In genomic region chr13:37473035-37473434, GRCh38 we compare ENCODE assay signal across 18 cellular contexts.
DNase-seq lines count a peak whose midpoint lies in the region; ATAC-seq and TF ChIP-seq lines count a peak whose summit lies in the region.
"Had no signal": no experiment of that assay in that cellular context is flagged by ENCODE, and none has a peak within 500 bp of the region (broad histone marks: within the 10 kb centered on the region; RNA-seq: fewer than 3 reads in every experiment).

No MANE protein-coding gene starts in this region.

- no peak for TF ChIP-seq POLR2A in sigmoid colon (IDR thresholded peaks at IDR 0.05)

- H3K36me3 ChIP-seq in BE2C (no peaks in the 10 kb centered on the region), PC-9 (ENCODE audit: low read depth) (no peaks in the 10 kb centered on the region), iPS DF 6.9 (ENCODE audit: control insufficient read depth, insufficient read depth, low read length) (no peaks in the 10 kb centered on the region), sigmoid colon (no peaks in the 10 kb centered on the region)
- H3K36me3 ChIP-seq: HAP-1 had no signal

- DNase-seq in BE2C: no peak
- DNase-seq in GM13977 (ENCODE audit: low spot score): no peak
- no peak for DNase-seq in PC-9
- peak; percentile 31 for DNase-seq in iPS DF 6.9 (ENCODE audit: low read depth, low spot score)
- no peak for DNase-seq in CD1c-positive myeloid dendritic cell (ENCODE audit: extremely low spot score)
- no peak for DNase-seq in sigmoid colon
- DNase-seq: activated CD4-positive, CD25-positive, alpha-beta regulatory T cell treated with anti-CD3 and anti-CD28 coated beads, Interleukin-2, amount 50 U/mL, for 72 hours; anterior cingulate cortex; Calu3; cerebellar nuclear complex; left ventricle myocardium superior; NCI-H1436; NCI-H226; nucleus accumbens; stimulated activated CD4-positive, alpha-beta T cell treated with anti-CD3 and anti-CD28 coated beads, Interleukin-2, amount 100 ng/mL, for 24 hours had no signal

- no peaks in the 10 kb centered on the region; the same call in 1 of the 2 replicates for H3K9me2 ChIP-seq in PC-9 (ENCODE audit: insufficient read depth)

- H3K9me3 ChIP-seq in BE2C (no peaks in the 10 kb centered on the region), PC-9 (ENCODE audit: insufficient read depth, low read depth) (peaks cover 3% of the 10 kb centered on the region; the same call in 1 of the 2 replicates), iPS DF 6.9 (ENCODE audit: control insufficient read depth, insufficient read depth, low read length) (no peaks in the 10 kb centered on the region), sigmoid colon (no peaks in the 10 kb centered on the region)
- H3K9me3 ChIP-seq: HAP-1 had no signal

- no peak overlapping the region for H3K27ac ChIP-seq in PC-9
- no peak overlapping the region for H3K27ac ChIP-seq in iPS DF 6.9 (ENCODE audit: low read length)
- H3K27ac ChIP-seq in sigmoid colon: no peak overlapping the region

- no peaks in the 10 kb centered on the region for H4K20me1 ChIP-seq in PC-9 (ENCODE audit: insufficient read depth)

- TF ChIP-seq CTCF in BE2C (IDR thresholded peaks at IDR 0.05; ENCODE audit: low read depth, low read length) (peak; percentile 9; the same call in 1 of the 2 replicates), GM13977 (IDR thresholded peaks at IDR 0.05; ENCODE audit: extremely low read depth, insufficient read depth, missing control alignments) (peak; percentile 15), PC-9 (conservative IDR thresholded peaks at IDR 0.05) (peak; percentile 35), sigmoid colon (IDR thresholded peaks at IDR 0.05) (no peak)

- ATAC-seq in HG03342 (IDR thresholded peaks at IDR 0.05; ENCODE audit: unreplicated experiment): no peak
- ATAC-seq in GM18907 (IDR thresholded peaks at IDR 0.05; ENCODE audit: unreplicated experiment): no peak
- ATAC-seq: left ventricle myocardium superior had no signal

- H3K27me3 ChIP-seq in BE2C (no peaks in the 10 kb centered on the region), PC-9 (ENCODE audit: insufficient read depth, low read depth) (no peaks in the 10 kb centered on the region), iPS DF 6.9 (ENCODE audit: control insufficient read depth, insufficient read depth, low read length) (no peaks in the 10 kb centered on the region; the same call in 1 of the 2 replicates), sigmoid colon (no peaks in the 10 kb centered on the region)

- in situ Hi-C loops in GM13977 (cut with MboI; ENCODE audit: low pct_unique_long_range_greater_than_20kb, low sequenced_read_pairs, unreplicated experiment): no loop called here

- no CpG with 5 or more reads among the region's 5 CpGs for WGBS in iPS DF 6.9 (ENCODE audit: insufficient coverage, insufficient read length)
- WGBS in sigmoid colon, 2 donors: 79 to 90% methylated on average over 5 of the region's 5 CpGs

- H3K4me1 ChIP-seq in BE2C (no peaks in the 10 kb centered on the region), PC-9 (replicated peaks; ENCODE audit: insufficient read depth) (no peaks in the 10 kb centered on the region), iPS DF 6.9 (ENCODE audit: control insufficient read depth, insufficient read depth, low read length) (no peaks in the 10 kb centered on the region; the same call in 1 of the 2 replicates), sigmoid colon (peaks cover 0 to 14% (median 6%) of the 10 kb centered on the region in 4 donors)

- H3F3A ChIP-seq in PC-9 (ENCODE audit: insufficient read depth, low read depth): no peaks in the 10 kb centered on the region

- H2AFZ ChIP-seq in PC-9: no peak overlapping the region

- H3K4me3 ChIP-seq in BE2C (ENCODE audit: low read depth, low read length) (no peak overlapping the region), PC-9 (no peak overlapping the region), iPS DF 6.9 (ENCODE audit: low read length) (no peak overlapping the region), sigmoid colon (no peak overlapping the region)
- H3K4me3 ChIP-seq: HAP-1 had no signal

- CTCF ChIA-PET in PC-9 (lab: Charles Lee): no interaction called here

- no peak for TF ChIP-seq EP300 in sigmoid colon (IDR thresholded peaks at IDR 0.05)

- intact Hi-C loops in PC-9 (cut with micrococcal nuclease; ENCODE audit: unreplicated experiment): no loop called here
- intact Hi-C loops in sigmoid colon (cut with DNase I): no loop called here

- no TSS peak for BruUV-seq in PC-9 (replicated peaks; lab: Mats Ljungman, UMichigan)

- POLR2A ChIA-PET in PC-9 (lab: Charles Lee; ENCODE audit: unreplicated experiment): no interaction called here

- no peaks in the 10 kb centered on the region for H3K79me2 ChIP-seq in PC-9 (ENCODE audit: low read depth)

- no peak overlapping the region for H3K4me2 ChIP-seq in PC-9

Comparison
In these comparisons a context has a peak if more than half of its experiments do, and no peak if none do; other contexts are left out.
1. CTCF ChIP-seq: peak in BE2C (single experiment), GM13977 (single experiment) and PC-9 (single experiment); none in sigmoid colon (0 of 4).